13 cellular contexts compared by ENCODE assay signal in genomic region chr11:3203221-3204043, GRCh38. TPM values are rescaled to one million over a fixed set of nuclear protein-coding genes. Genes with fewer than 3 reads are reported as not detected.
A peak's percentile ranks its signal among the peaks of the same experiment; 100 is the strongest.
DNase-seq lines count a peak whose midpoint lies in the region; ATAC-seq and TF ChIP-seq lines count a peak whose summit lies in the region.
"Had no signal": no experiment of that assay in that cellular context is flagged by ENCODE, and none has a peak within 500 bp of the region (broad histone marks: within the 10 kb centered on the region; RNA-seq: fewer than 3 reads in every experiment).

No MANE protein-coding gene starts in this region.

- H3K27me3 ChIP-seq in suprapubic skin, result peaks cover 59% of the 10 kb centered on the region

- no peak for TF ChIP-seq POLR2A in suprapubic skin (IDR thresholded peaks at IDR 0.05)

- H3K4me1 ChIP-seq in suprapubic skin, result peaks cover 7% of the 10 kb centered on the region

- H3K4me3 ChIP-seq in iPS-11a (ENCODE audit: low read depth, low read length) (peak overlapping the region; percentile 17), suprapubic skin (no peak overlapping the region)
- H3K4me3 ChIP-seq: GM12878 had no signal

- ATAC-seq in GM18502 (IDR thresholded peaks at IDR 0.05; ENCODE audit: poor library complexity, unreplicated experiment), result no peak
- ATAC-seq: GM12878 had no signal

- 9% methylated on average over 10 of the region's 51 CpGs for WGBS in suprapubic skin

- H3K36me3 ChIP-seq in suprapubic skin, result no peaks in the 10 kb centered on the region

- no peak for TF ChIP-seq EP300 in suprapubic skin (IDR thresholded peaks at IDR 0.05)

- TF ChIP-seq CTCF in suprapubic skin (IDR thresholded peaks at IDR 0.05), result no peak

- no peak overlapping the region for H3K27ac ChIP-seq in suprapubic skin

- no peaks in the 10 kb centered on the region for H3K9me3 ChIP-seq in suprapubic skin

- DNase-seq in NCI-H345 (lab: John Stamatoyannopoulos, UW) (peak; percentile 29), NCI-H345 treated with DMSO at 0.1 percent for 48 hours (lab: John Stamatoyannopoulos, UW; ENCODE audit: unreplicated experiment) (no peak), RPMI7951 (ENCODE audit: low read depth) (peak; percentile 20), suprapubic skin (ENCODE audit: low spot score in 2 of 2) (peak; percentile 54 to 74), OCI-M2 (lab: John Stamatoyannopoulos, UW; ENCODE audit: unreplicated experiment) (no peak)
- DNase-seq in effector CD8-positive, alpha-beta T cell (lab: John Stamatoyannopoulos, UW), result no peak
- DNase-seq: activated naive CD4-positive, alpha-beta T cell; NCI-H510A treated with DMSO at 0.1 percent for 48 hours had no signal

RNA-seq across cellular contexts. Expression of gene MRGPRG, which starts 15.2 kb away (rescaled TPM):
- total RNA-seq in RPMI7951 (2014; rRNA removed; shearing (Covaris generic)), result not detected in 2 replicates
- total RNA-seq in suprapubic skin, result not detected
- total RNA-seq: epithelial cell of proximal tubule, GM12878, lung microvascular endothelial cell had no signal

RNA-seq across cellular contexts. Expression of gene MRGPRE, which starts 28.8 kb away (rescaled TPM):
- total RNA-seq in RPMI7951 (2014; rRNA removed; shearing (Covaris generic)), result not detected in 2 replicates
- under 1 TPM in 1 of 4 donors, not detected in 3; 0.47 TPM for total RNA-seq in suprapubic skin
- total RNA-seq: epithelial cell of proximal tubule, lung microvascular endothelial cell had no signal

RNA-seq across cellular contexts. Expression of gene OSBPL5, which starts 38.3 kb away (rescaled TPM):
- 21.1 and 25.2 TPM in 2 replicates for total RNA-seq in RPMI7951 (2014; rRNA removed; shearing (Covaris generic))
- 10 to 100 TPM; 43.4 to 75.2 (median 56.8) TPM for total RNA-seq in suprapubic skin
- total RNA-seq: GM12878 had no signal

Comparison
In these comparisons a context has a peak if more than half of its experiments do, and no peak if none do; other contexts are left out.
1. DNase-seq: peak in NCI-H345 (single experiment), RPMI7951 (single experiment) and suprapubic skin (2 of 2); none in NCI-H345 treated with DMSO at 0.1 percent for 48 hours (single experiment), OCI-M2 (single experiment) and effector CD8-positive, alpha-beta T cell (single experiment).